ENCODE assay signal across 19 cellular contexts in the genomic region with DNA sequence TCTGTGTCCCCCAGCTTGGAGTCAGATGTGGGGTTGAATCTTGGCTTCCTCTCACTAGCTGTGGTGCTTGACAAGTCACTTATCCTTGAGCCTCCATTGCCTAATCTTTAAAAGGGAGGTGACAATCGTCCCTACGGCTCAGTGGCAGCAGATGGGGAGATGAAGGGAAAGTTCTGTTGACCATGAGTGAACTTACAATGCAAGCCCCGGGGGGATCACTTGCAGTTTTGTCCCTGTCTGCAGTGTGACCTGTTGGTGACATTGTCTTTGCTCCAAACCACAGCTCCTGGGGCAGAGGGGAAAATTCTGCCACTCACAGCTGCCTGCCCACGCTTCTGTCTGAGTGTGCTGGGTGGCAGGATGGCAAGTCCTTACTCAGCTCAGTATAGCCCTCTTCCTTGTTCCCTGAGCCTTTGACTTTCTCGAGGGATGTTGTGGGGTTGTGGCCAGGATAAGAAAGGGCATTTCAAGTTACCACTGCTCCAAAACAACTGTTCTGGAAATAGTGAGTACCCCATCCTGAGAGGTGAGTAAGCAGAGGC. TPM values are rescaled to one million over a fixed set of nuclear protein-coding genes. Genes with fewer than 3 reads are reported as not detected.
A peak's percentile ranks its signal among the peaks of the same experiment; 100 is the strongest.
DNase-seq lines count a peak whose midpoint lies in the region; ATAC-seq, FAIRE-seq and TF ChIP-seq lines count a peak whose summit lies in the region.
"Had no signal": no experiment of that assay in that cellular context is flagged by ENCODE, and none has a peak within 500 bp of the region (broad histone marks: within the 10 kb centered on the region; RNA-seq: fewer than 3 reads in every experiment).

No MANE protein-coding gene starts in this region.

- WGBS in iPS DF 6.9 (ENCODE audit: insufficient coverage, insufficient read length), result no CpG with 5 or more reads among the region's 5 CpGs
- 35 to 38% methylated on average over 5 of the region's 5 CpGs for WGBS in pancreas, 2 donors

- intact Hi-C loops in HCT116 (cut with micrococcal nuclease) (no loop called here), pancreas (cut with DNase I) (no loop called here)
- intact Hi-C loops in activated naive CD4-positive, alpha-beta T cell treated with anti-CD3 and anti-CD28 coated beads for 36 hours (cut with micrococcal nuclease), result no loop called here

- TF ChIP-seq RAD21 in HCT116 (IDR thresholded peaks at IDR 0.05; ENCODE audit: low read depth), result no peak

- H3K4me1 ChIP-seq in HCT116 (ENCODE audit: control insufficient read depth in 1 of 2, insufficient read depth in 2 of 2, low read length in 2 of 2), result peaks cover 10 to 38% of the 10 kb centered on the region in 2 experiments; a peak in 3 of 4 replicates
- H3K4me1 ChIP-seq in iPS DF 6.9 (ENCODE audit: control insufficient read depth, insufficient read depth, low read length), result no peaks in the 10 kb centered on the region; the same call in 1 of the 2 replicates
- H3K4me1 ChIP-seq in pancreas, result no peaks in the 10 kb centered on the region
- H3K4me1 ChIP-seq: BLaER1 had no signal

- no peak overlapping the region for H2AFZ ChIP-seq in HCT116 (ENCODE audit: low read depth, low read length, poor library complexity, severe bottlenecking)

- no peaks in the 10 kb centered on the region for H3K9me2 ChIP-seq in HCT116 (ENCODE audit: insufficient read depth)

- 0 out of 4 replicates have a peak, but pooled peaks cover 0 to 6% of the 10 kb centered on the region in 2 experiments for H3K36me3 ChIP-seq in HCT116 (ENCODE audit: control insufficient read depth in 1 of 2, insufficient read depth in 2 of 2, low read length in 2 of 2)
- H3K36me3 ChIP-seq in iPS DF 6.9 (ENCODE audit: control insufficient read depth, insufficient read depth, low read length), result peaks cover 7% of the 10 kb centered on the region; the same call in 1 of the 2 replicates
- H3K36me3 ChIP-seq in pancreas, result no peaks in the 10 kb centered on the region
- H3K36me3 ChIP-seq: BLaER1, vagina had no signal

- no peaks in the 10 kb centered on the region for H3K9me3 Mint-ChIP-seq in WTC11
- H3K9me3 Mint-ChIP-seq in activated naive CD4-positive, alpha-beta T cell treated with anti-CD3 and anti-CD28 coated beads for 36 hours, result no peaks in the 10 kb centered on the region
- no peaks in the 10 kb centered on the region for H3K9me3 Mint-ChIP-seq in activated T-helper 17 cell treated with anti-CD3 and anti-CD28 coated beads, Interleukin-2, amount 50 U/mL, for 72 hours
- H3K9me3 Mint-ChIP-seq: activated T-cell treated with anti-CD3 and anti-CD28 coated beads, Interleukin-2, amount 50 U/mL, for 24 hours had no signal

- H3K4me3 Mint-ChIP-seq in WTC11, result peak overlapping the region; percentile 86
- H3K4me3 Mint-ChIP-seq in activated naive CD4-positive, alpha-beta T cell treated with anti-CD3 and anti-CD28 coated beads for 36 hours, result no peak overlapping the region
- no peak overlapping the region for H3K4me3 Mint-ChIP-seq in activated T-helper 17 cell treated with anti-CD3 and anti-CD28 coated beads, Interleukin-2, amount 50 U/mL, for 72 hours
- H3K4me3 Mint-ChIP-seq: activated T-cell treated with anti-CD3 and anti-CD28 coated beads, Interleukin-2, amount 50 U/mL, for 24 hours had no signal

- no peaks in the 10 kb centered on the region for H3K27me3 ChIP-seq in HCT116 (ENCODE audit: insufficient read depth, low read length)
- H3K27me3 ChIP-seq in iPS DF 6.9 (ENCODE audit: control insufficient read depth, insufficient read depth, low read length), result peaks cover 2% of the 10 kb centered on the region; the same call in 1 of the 2 replicates
- peaks cover 0 to 6% (median 0%) of the 10 kb centered on the region in 4 donors for H3K27me3 ChIP-seq in pancreas
- H3K27me3 ChIP-seq: BLaER1, vagina had no signal

- H3K4me2 ChIP-seq in HCT116 (ENCODE audit: low read length), result peak overlapping the region; percentile 97
- H3K4me2 ChIP-seq: BLaER1 had no signal

- H3K27ac Mint-ChIP-seq in WTC11, result no peak overlapping the region
- no peak overlapping the region for H3K27ac Mint-ChIP-seq in activated naive CD4-positive, alpha-beta T cell treated with anti-CD3 and anti-CD28 coated beads for 36 hours
- no peak overlapping the region for H3K27ac Mint-ChIP-seq in activated T-helper 17 cell treated with anti-CD3 and anti-CD28 coated beads, Interleukin-2, amount 50 U/mL, for 72 hours
- H3K27ac Mint-ChIP-seq: activated T-cell treated with anti-CD3 and anti-CD28 coated beads, Interleukin-2, amount 50 U/mL, for 24 hours had no signal

- no peaks in the 10 kb centered on the region for H4K20me1 ChIP-seq in HCT116 (ENCODE audit: insufficient read depth)
- H4K20me1 ChIP-seq: BLaER1 had no signal

- DNase-seq in HCT116 (ENCODE audit: low read depth, low spot score) (no peak), WTC11 (ENCODE audit: low spot score) (no peak), iPS DF 6.9 (ENCODE audit: low read depth, low spot score) (no peak), pancreas (no peak), NK-92 (lab: John Stamatoyannopoulos, UW; ENCODE audit: unreplicated experiment) (no peak)
- no peak for DNase-seq in activated naive CD4-positive, alpha-beta T cell treated with anti-CD3 and anti-CD28 coated beads for 36 hours
- DNase-seq: activated CD4-positive, alpha-beta T cell treated with anti-CD3 and anti-CD28 coated beads for 4 hours; activated T-cell treated with anti-CD3 and anti-CD28 coated beads, Interleukin-2, amount 50 U/mL, for 24 hours; KBM-7; kidney; NCI-H1436; NCI-H510A; stimulated activated CD4-positive, alpha-beta T cell treated with anti-CD3 and anti-CD28 coated beads, Interleukin-4, amount 100 ng/mL, for 1 hour; T-helper 2 cell had no signal

- H3K9me3 ChIP-seq in HCT116 (ENCODE audit: control insufficient read depth in 1 of 2, insufficient read depth in 1 of 2, low read depth in 1 of 2, low read length in 2 of 2) (no peaks in the 10 kb centered on the region), iPS DF 6.9 (ENCODE audit: control insufficient read depth, insufficient read depth, low read length) (no peaks in the 10 kb centered on the region), pancreas (no peaks in the 10 kb centered on the region)
- H3K9me3 ChIP-seq: BLaER1, vagina had no signal

- CTCF ChIA-PET in HCT116 (lab: Charles Lee), result interaction anchor here (0.9 to 2.4 kb wide), 2 partner anchors 19 to 23 kb away, joined by 3 to 9 read pairs; no protein-coding TSS in a partner anchor
- CTCF ChIA-PET in WTC11 (lab: Charles Lee), result interaction anchor here (1.2 to 8.7 kb wide), 5 partner anchors 19 to 96 kb away, joined by 5 to 64 read pairs (median 17); no protein-coding TSS in a partner anchor
- CTCF ChIA-PET in activated naive CD4-positive, alpha-beta T cell treated with anti-CD3 and anti-CD28 coated beads for 36 hours (lab: Charles Lee), result no interaction called here

- RAD21 ChIA-PET in HCT116 (lab: Charles Lee; ENCODE audit: low non-redundant PET in 1 of 2, low total read pairs in 2 of 2, uncharacterized antibody in 2 of 2, unreplicated experiment in 2 of 2), result no interaction called here

- H3K27ac ChIP-seq in HCT116 (ENCODE audit: low read depth, low read length) (no peak overlapping the region), iPS DF 6.9 (ENCODE audit: low read length) (no peak overlapping the region), pancreas (no peak overlapping the region)
- H3K27ac ChIP-seq: BLaER1, vagina had no signal

- H3K9ac ChIP-seq in HCT116 (ENCODE audit: low read length), result 0 out of 2 replicates have a peak overlapping the region, but pooled peaks have one; percentile 72
- H3K9ac ChIP-seq: BLaER1 had no signal

- no peak for FAIRE-seq in pancreas (lab: Jason Lieb, UNC)
- FAIRE-seq: GM12892, kidney had no signal

- no TSS peak for BruUV-seq in HCT116 (replicated peaks; lab: Mats Ljungman, UMichigan)

- H3K4me1 Mint-ChIP-seq in WTC11, result peaks cover 50% of the 10 kb centered on the region
- H3K4me1 Mint-ChIP-seq in activated naive CD4-positive, alpha-beta T cell treated with anti-CD3 and anti-CD28 coated beads for 36 hours (ENCODE audit: low read depth), result peaks cover 5% of the 10 kb centered on the region
- no peaks in the 10 kb centered on the region for H3K4me1 Mint-ChIP-seq in activated T-helper 17 cell treated with anti-CD3 and anti-CD28 coated beads, Interleukin-2, amount 50 U/mL, for 72 hours

- H3K27me3 Mint-ChIP-seq in WTC11 (ENCODE audit: low read depth), result peaks cover 52% of the 10 kb centered on the region
- H3K27me3 Mint-ChIP-seq in activated naive CD4-positive, alpha-beta T cell treated with anti-CD3 and anti-CD28 coated beads for 36 hours (ENCODE audit: low read depth), result peaks cover 49% of the 10 kb centered on the region
- peaks cover 48% of the 10 kb centered on the region for H3K27me3 Mint-ChIP-seq in activated T-helper 17 cell treated with anti-CD3 and anti-CD28 coated beads, Interleukin-2, amount 50 U/mL, for 72 hours

- H3K79me2 ChIP-seq in HCT116 (ENCODE audit: insufficient read depth, low read length), result peaks cover 6% of the 10 kb centered on the region; the same call in 1 of the 2 replicates

- TF ChIP-seq POLR2A in HCT116 (IDR thresholded peaks at IDR 0.05; ENCODE audit: borderline replicate concordance, extremely low read depth, insufficient read depth, insufficient read length), result no peak

- H3K4me3 ChIP-seq in HCT116 (replicated peaks in 1 of 2; ENCODE audit: low read depth in 1 of 2, low read length in 2 of 2) (peak overlapping the region; percentile 73 to 80; a peak in 3 of 4 replicates), iPS DF 6.9 (ENCODE audit: low read length) (peak overlapping the region; percentile 28; the same call in 1 of the 2 replicates), pancreas (peak overlapping the region in 3 of 4 donors; percentile 7 to 35 (median 30))
- H3K4me3 ChIP-seq: BLaER1 had no signal

- TF ChIP-seq CTCF in HCT116 (IDR thresholded peaks at IDR 0.05 in 2 of 3, conservative IDR thresholded peaks at IDR 0.05 in 1 of 3; ENCODE audit: borderline replicate concordance in 1 of 3, insufficient read depth in 1 of 3, low read depth in 2 of 3, low read length in 2 of 3), result no peak
- no peak for TF ChIP-seq CTCF in WTC11 (IDR thresholded peaks at IDR 0.05)
- TF ChIP-seq CTCF in pancreas (IDR thresholded peaks at IDR 0.05), result no peak

- POLR2A ChIA-PET in HCT116 (lab: Charles Lee), result no interaction called here
- POLR2A ChIA-PET in WTC11 (lab: Charles Lee), result no interaction called here

- H3K36me3 Mint-ChIP-seq in WTC11, result peaks cover 7% of the 10 kb centered on the region
- H3K36me3 Mint-ChIP-seq in activated naive CD4-positive, alpha-beta T cell treated with anti-CD3 and anti-CD28 coated beads for 36 hours (ENCODE audit: low read depth), result no peaks in the 10 kb centered on the region
- no peaks in the 10 kb centered on the region for H3K36me3 Mint-ChIP-seq in activated T-helper 17 cell treated with anti-CD3 and anti-CD28 coated beads, Interleukin-2, amount 50 U/mL, for 72 hours (ENCODE audit: low read depth)

- ATAC-seq in HCT116 (no peak), WTC11 (no peak), pancreas (peak in 2 of 4 donors; percentile 2 to 9), HG03432 (IDR thresholded peaks at IDR 0.05; ENCODE audit: unreplicated experiment) (no peak)
- no peak for ATAC-seq in activated T-helper 17 cell treated with anti-CD3 and anti-CD28 coated beads, Interleukin-2, amount 50 U/mL, for 72 hours (replicated peaks)

RNA-seq across cellular contexts. Expression of gene PCSK9, which starts 1.7 kb away (rescaled TPM):
- total RNA-seq in HCT116 (2021; ENCODE audit: unreplicated experiment) (39.6 TPM), WTC11 (2021) (47.9 to 73.2 TPM (median 49.3 TPM) in 3 replicates), pancreas (10 to 100 TPM in 1 of 6 donors, 1 to 10 TPM in 4, under 1 TPM in 1; 0.95 to 10.1 (median 1.6) TPM)
- 44.4 and 54.6 TPM in 2 replicates for polyA plus RNA-seq in HCT116 (2012)
- 1 to 10 TPM; 3.4 to 4.9 TPM for polyA plus RNA-seq in pancreas
- total RNA-seq in activated naive CD4-positive, alpha-beta T cell treated with anti-CD3 and anti-CD28 coated beads for 36 hours, result not detected
- not detected for total RNA-seq in activated T-helper 17 cell treated with anti-CD3 and anti-CD28 coated beads, Interleukin-2, amount 50 U/mL, for 72 hours

RNA-seq across cellular contexts. Expression of gene BSND, which starts 42.3 kb away (rescaled TPM):
- total RNA-seq in HCT116 (2021; ENCODE audit: unreplicated experiment) (not detected), WTC11 (2021) (0.30 to 0.42 TPM (median 0.37 TPM) in 3 replicates), pancreas (not detected)
- polyA plus RNA-seq in HCT116 (2012), result not detected in 2 replicates
- under 1 TPM; 0.02 to 0.04 TPM for polyA plus RNA-seq in pancreas
- total RNA-seq in activated naive CD4-positive, alpha-beta T cell treated with anti-CD3 and anti-CD28 coated beads for 36 hours, result not detected
- under 1 TPM; 0.05 to 0.06 TPM for total RNA-seq in activated T-helper 17 cell treated with anti-CD3 and anti-CD28 coated beads, Interleukin-2, amount 50 U/mL, for 72 hours
- total RNA-seq: vagina had no signal
